11 cellular contexts compared by ENCODE assay signal in the genomic region with DNA sequence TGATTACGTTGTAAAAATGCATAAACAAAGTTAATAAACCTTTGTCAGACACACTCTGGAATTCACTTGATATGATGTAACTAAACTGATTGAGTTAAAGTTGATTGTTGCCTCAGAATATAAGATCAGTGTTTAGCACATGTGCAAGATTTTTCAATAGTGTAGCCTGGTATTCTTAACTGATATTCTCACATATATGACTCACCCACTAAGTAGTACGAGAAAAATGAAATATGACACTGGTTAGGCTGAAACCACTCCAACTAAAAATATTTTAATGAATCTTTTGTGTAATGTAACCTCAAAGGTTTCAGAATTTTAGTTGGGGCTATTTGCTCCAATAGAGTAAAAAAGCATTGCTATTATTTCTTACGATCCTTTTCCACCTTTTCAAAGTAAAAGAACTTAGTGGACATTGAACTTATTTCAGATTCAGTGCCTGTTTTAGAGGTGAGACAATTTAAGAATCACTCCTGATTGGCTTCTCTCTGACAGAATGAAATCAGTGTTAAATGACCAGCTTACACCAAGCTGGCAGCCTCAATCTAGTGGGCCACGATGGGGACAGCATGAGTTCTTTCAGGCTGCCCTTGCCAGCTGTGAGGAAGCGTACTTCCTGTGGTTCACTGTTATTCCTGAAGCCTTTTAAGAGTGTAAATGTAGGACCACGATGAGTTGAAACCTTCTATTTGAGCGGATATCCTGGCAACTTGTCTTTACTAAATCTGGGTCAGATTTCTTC.
A peak's percentile ranks its signal among the peaks of the same experiment; 100 is the strongest.
DNase-seq lines count a peak whose midpoint lies in the region; TF ChIP-seq lines count a peak whose summit lies in the region.
"Had no signal": no experiment of that assay in that cellular context is flagged by ENCODE, and none has a peak within 500 bp of the region (broad histone marks: within the 10 kb centered on the region; RNA-seq: fewer than 3 reads in every experiment).

No MANE protein-coding gene starts in this region.

- H3K36me3 ChIP-seq in BLaER1 treated with 17β-estradiol and CSF1 and Interleukin-3, amounts not matched to agents 10 nM and 100 nM: no peaks in the 10 kb centered on the region; a peak in 1 of 22 replicates
- H3K36me3 ChIP-seq in HUES64 (ENCODE audit: insufficient read depth, low read length) (no peaks in the 10 kb centered on the region), adipocyte (ENCODE audit: control insufficient read depth, insufficient read depth, low read length, severe bottlenecking) (no peaks in the 10 kb centered on the region), iPS-20b (ENCODE audit: insufficient read depth, low read depth, low read length) (no peaks in the 10 kb centered on the region)
- H3K36me3 ChIP-seq: upper lobe of left lung had no signal

- no peak overlapping the region for H3K4me3 ChIP-seq in BLaER1 treated with 17β-estradiol and CSF1 and Interleukin-3, amounts not matched to agents 10 nM and 100 nM
- H3K4me3 ChIP-seq in HUES64 (ENCODE audit: low read length) (no peak overlapping the region), adipocyte (ENCODE audit: low read length) (peak overlapping the region; percentile 47), iPS-20b (ENCODE audit: low read length) (peak overlapping the region; percentile 5; the same call in 1 of the 2 replicates)
- H3K4me3 ChIP-seq: upper lobe of left lung had no signal

- peak overlapping the region in 7 of 11 experiments; percentile 1 to 44 (median 25); a peak in 8 of 22 replicates for H3K4me2 ChIP-seq in BLaER1 treated with 17β-estradiol and CSF1 and Interleukin-3, amounts not matched to agents 10 nM and 100 nM

- H3K4me1 ChIP-seq in BLaER1 treated with 17β-estradiol and CSF1 and Interleukin-3, amounts not matched to agents 10 nM and 100 nM: peaks cover 0 to 54% (median 5%) of the 10 kb centered on the region in 10 experiments; a peak in 8 of 20 replicates
- H3K4me1 ChIP-seq in HUES64 (ENCODE audit: insufficient read depth, low read length) (peaks cover 51% of the 10 kb centered on the region), adipocyte (ENCODE audit: control insufficient read depth, insufficient read depth, low read length) (peaks cover 14% of the 10 kb centered on the region), iPS-20b (ENCODE audit: insufficient read depth, low read length) (peaks cover 41% of the 10 kb centered on the region)
- H3K4me1 ChIP-seq: upper lobe of left lung had no signal

- in situ Hi-C loops in GM13977 (cut with MboI; ENCODE audit: low pct_unique_long_range_greater_than_20kb, low sequenced_read_pairs, unreplicated experiment): no loop called here

- H3K9ac ChIP-seq in BLaER1 treated with 17β-estradiol and CSF1 and Interleukin-3, amounts not matched to agents 10 nM and 100 nM: no peak overlapping the region
- no peak overlapping the region; the same call in 1 of the 2 replicates for H3K9ac ChIP-seq in HUES64 (ENCODE audit: low read depth, low read length)
- peak overlapping the region; percentile 39 for H3K9ac ChIP-seq in adipocyte (ENCODE audit: low read length)
- no peak overlapping the region for H3K9ac ChIP-seq in iPS-20b (ENCODE audit: low read depth, low read length)

- WGBS in HUES64: 57% methylated on average over 5 of the region's 7 CpGs

- peak overlapping the region in 3 of 11 experiments; percentile 51 to 77 (median 67); a peak in 5 of 22 replicates for H3K27ac ChIP-seq in BLaER1 treated with 17β-estradiol and CSF1 and Interleukin-3, amounts not matched to agents 10 nM and 100 nM
- H3K27ac ChIP-seq in HUES64 (ENCODE audit: low read depth, low read length): peak overlapping the region; percentile 7; the same call in 1 of the 2 replicates
- H3K27ac ChIP-seq in iPS-20b (ENCODE audit: low read length): no peak overlapping the region
- H3K27ac ChIP-seq: upper lobe of left lung had no signal

- DNase-seq in adipocyte (ENCODE audit: low read depth): peak; percentile 79
- no peak for DNase-seq in GM13977 (ENCODE audit: low spot score)
- no peak for DNase-seq in T-helper 1 cell
- no peak for DNase-seq in HuH-7.5 (ENCODE audit: low spot score)
- no peak for DNase-seq in 8988T
- DNase-seq: NCI-H510A, posterior cingulate gyrus, upper lobe of left lung had no signal

- TF ChIP-seq CTCF in GM13977 (IDR thresholded peaks at IDR 0.05; ENCODE audit: extremely low read depth, insufficient read depth, missing control alignments): no peak

- H4K20me1 ChIP-seq in BLaER1 treated with 17β-estradiol and CSF1 and Interleukin-3, amounts not matched to agents 10 nM and 100 nM: no peaks in the 10 kb centered on the region

- H3K27me3 ChIP-seq in BLaER1 treated with 17β-estradiol and CSF1 and Interleukin-3, amounts not matched to agents 10 nM and 100 nM: no peaks in the 10 kb centered on the region
- no peaks in the 10 kb centered on the region for H3K27me3 ChIP-seq in HUES64 (ENCODE audit: insufficient read depth, low read length)
- H3K27me3 ChIP-seq in adipocyte (replicated peaks; ENCODE audit: control insufficient read depth, insufficient read depth, low read length): no peaks in the 10 kb centered on the region
- no peaks in the 10 kb centered on the region for H3K27me3 ChIP-seq in iPS-20b (ENCODE audit: insufficient read depth, low read length)
- H3K27me3 ChIP-seq: upper lobe of left lung had no signal

- H3K9me3 ChIP-seq in BLaER1 treated with 17β-estradiol and CSF1 and Interleukin-3, amounts not matched to agents 10 nM and 100 nM (replicated peaks in 1 of 11): peaks cover 0 to 82% (median 0%) of the 10 kb centered on the region in 11 experiments; a peak in 4 of 22 replicates
- H3K9me3 ChIP-seq in HUES64 (ENCODE audit: insufficient read depth, low read depth, low read length): no peaks in the 10 kb centered on the region
- H3K9me3 ChIP-seq in adipocyte (ENCODE audit: control insufficient read depth, low read length): no peaks in the 10 kb centered on the region
- no peaks in the 10 kb centered on the region for H3K9me3 ChIP-seq in iPS-20b (ENCODE audit: insufficient read depth, low read depth, low read length)
- H3K9me3 ChIP-seq: upper lobe of left lung had no signal

Comparison
In these comparisons a context has a peak if more than half of its experiments do, and no peak if none do; other contexts are left out.
1. H3K4me3 ChIP-seq: peak in adipocyte (single experiment) and iPS-20b (single experiment); none in BLaER1 treated with 17β-estradiol and CSF1 and Interleukin-3, amounts not matched to agents 10 nM and 100 nM (0 of 10) and HUES64 (single experiment).